34 cellular contexts compared by ENCODE assay signal in the genomic region with DNA sequence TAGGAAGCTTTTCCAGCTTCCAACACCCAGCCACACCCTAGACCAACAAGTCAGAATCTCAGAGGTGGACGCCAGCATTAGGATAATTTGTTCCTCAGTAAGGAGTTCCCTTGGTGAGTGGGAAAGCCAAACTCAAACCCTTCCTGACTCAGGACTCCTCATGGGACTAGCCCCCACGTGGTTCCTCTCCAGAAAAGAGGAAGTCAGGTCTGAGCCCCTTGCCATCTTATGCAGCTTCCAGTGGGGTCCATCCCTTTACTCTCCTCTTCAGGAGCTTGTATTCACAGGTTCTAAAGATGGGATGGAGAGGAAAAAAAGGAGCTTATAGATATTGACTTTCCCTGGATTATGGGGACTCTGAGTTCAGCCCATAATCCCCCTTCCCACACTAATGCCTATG. TPM values are rescaled to one million over a fixed set of nuclear protein-coding genes. Genes with fewer than 3 reads are reported as not detected.
"Had no signal": no experiment of that assay in that cellular context is flagged by ENCODE, and none has a peak within 500 bp of the region (broad histone marks: within the 10 kb centered on the region; RNA-seq: fewer than 3 reads in every experiment).

No MANE protein-coding gene starts in this region.

- H3K27ac Mint-ChIP-seq: activated B cell treated with CpG ODN at 0.5 μM for 24 hours; activated CD4-positive, alpha-beta T cell treated with anti-CD3 and anti-CD28 coated beads, Interleukin-2, amount 10 ng/mL, durations not matched to agents 24 days and 14 days; activated CD8-positive, alpha-beta memory T cell treated with anti-CD3 and anti-CD28 coated beads, Interleukin-2, amount 10 ng/mL, durations not matched to agents 7 days and 5 days; activated naive CD4-positive, alpha-beta T cell treated with anti-CD3 and anti-CD28 coated beads, Interleukin-2, amount 50 U/mL, for 72 hours; activated naive CD8-positive, alpha-beta T cell treated with anti-CD3 and anti-CD28 coated beads, Interleukin-2, amount 50 U/mL, for 24 hours; activated T-cell treated with anti-CD3 and anti-CD28 coated beads, Interleukin-2, amount 50 U/mL, for 24 hours; activated T-helper 1 cell treated with anti-CD3 and anti-CD28 coated beads, Interleukin-12 subunit alpha, Interleukin-12 subunit beta, Interleukin-2, Interleukin-4 antibody, amounts not matched to agents 30 ng/mL and 10 ng/mL and 1 ng/mL, durations not matched to agents 14 hours and 24 hours and 36 hours; brain; T-helper 1 cell treated with Interleukin-12 subunit alpha and Interleukin-12 subunit beta and Interleukin-4 antibody, amounts not matched to agents 30 μg/mL and 1 μg/mL, for 36 hours had no signal

- H3K4me1 ChIP-seq: Peyer's patch, SJSA1 had no signal

- H3K4me3 Mint-ChIP-seq: activated B cell treated with CpG ODN at 0.5 μM for 24 hours; activated CD4-positive, alpha-beta T cell treated with anti-CD3 and anti-CD28 coated beads, Interleukin-2, amount 10 ng/mL, durations not matched to agents 24 days and 14 days; activated CD8-positive, alpha-beta memory T cell treated with anti-CD3 and anti-CD28 coated beads, Interleukin-2, amount 10 ng/mL, durations not matched to agents 7 days and 5 days; activated naive CD8-positive, alpha-beta T cell treated with anti-CD3 and anti-CD28 coated beads, Interleukin-2, amount 50 U/mL, for 24 hours; activated T-cell treated with anti-CD3 and anti-CD28 coated beads, Interleukin-2, amount 50 U/mL, for 24 hours; activated T-helper 1 cell treated with anti-CD3 and anti-CD28 coated beads, Interleukin-12 subunit alpha, Interleukin-12 subunit beta, Interleukin-2, Interleukin-4 antibody, amounts not matched to agents 30 ng/mL and 10 ng/mL and 1 ng/mL, durations not matched to agents 14 hours and 24 hours and 36 hours; brain; central memory CD8-positive, alpha-beta T cell; T-helper 1 cell treated with Interleukin-12 subunit alpha and Interleukin-12 subunit beta and Interleukin-4 antibody, amounts not matched to agents 30 μg/mL and 1 μg/mL, for 36 hours had no signal

- H3K4me1 Mint-ChIP-seq: activated B cell treated with CpG ODN at 0.5 μM for 24 hours; activated CD4-positive, alpha-beta T cell treated with anti-CD3 and anti-CD28 coated beads, Interleukin-2, amount 10 ng/mL, durations not matched to agents 24 days and 14 days; activated CD8-positive, alpha-beta memory T cell treated with anti-CD3 and anti-CD28 coated beads, Interleukin-2, amount 10 ng/mL, durations not matched to agents 7 days and 5 days; activated naive CD8-positive, alpha-beta T cell treated with anti-CD3 and anti-CD28 coated beads, Interleukin-2, amount 50 U/mL, for 24 hours; brain; central memory CD8-positive, alpha-beta T cell had no signal

- H3K27ac ChIP-seq: Peyer's patch, RWPE1, SJSA1 had no signal

- DNase-seq: activated B cell treated with CpG ODN at 0.5 μM for 24 hours; activated CD4-positive, alpha-beta T cell treated with anti-CD3 and anti-CD28 coated beads for 1 hour; activated CD4-positive, alpha-beta T cell treated with anti-CD3 and anti-CD28 coated beads, Interleukin-2, amount 10 ng/mL, durations not matched to agents 24 days and 14 days; activated CD4-positive, alpha-beta T cell treated with anti-CD3 and anti-CD28 coated beads, Interleukin-2, amount 50 U/mL, for 48 hours; activated CD8-positive, alpha-beta memory T cell treated with anti-CD3 and anti-CD28 coated beads, Interleukin-2, amount 10 ng/mL, durations not matched to agents 7 days and 5 days; activated effector memory CD4-positive, alpha-beta T cell treated with anti-CD3 and anti-CD28 coated beads, Interleukin-2, amount 50 U/mL, for 16 hours; activated naive CD4-positive, alpha-beta T cell treated with Interleukin-2 at 50 U/mL for 16 hours; activated naive CD8-positive, alpha-beta T cell treated with anti-CD3 and anti-CD28 coated beads, Interleukin-2, amount 50 U/mL, for 24 hours; activated T-cell treated with anti-CD3 and anti-CD28 coated beads, Interleukin-2, amount 50 U/mL, for 24 hours; amniotic stem cell; cortex of kidney; MG63; NCI-H1048; NCI-H146; NCI-H187 treated with DMSO at 0.1 percent for 48 hours; NCI-H2081 treated with DMSO at 0.1 percent for 48 hours; NCI-H2171; NCI-H2227 treated with DMSO at 0.1 percent for 48 hours; NCI-H446 treated with DMSO at 0.1 percent for 48 hours; NCI-H526; NCI-H774; NK-92 treated with Interleukin-12 subunit alpha and Interleukin-12 subunit beta, amount 100 ng/mL, for 24 hours; Peyer's patch; SHP77 had no signal

- H3K36me3 ChIP-seq: MG63, Peyer's patch, SJSA1 had no signal

- H3K9me3 Mint-ChIP-seq: activated T-helper 1 cell treated with anti-CD3 and anti-CD28 coated beads, Interleukin-12 subunit alpha, Interleukin-12 subunit beta, Interleukin-2, Interleukin-4 antibody, amounts not matched to agents 30 ng/mL and 10 ng/mL and 1 ng/mL, durations not matched to agents 14 hours and 24 hours and 36 hours; central memory CD8-positive, alpha-beta T cell; T-helper 1 cell treated with Interleukin-12 subunit alpha and Interleukin-12 subunit beta and Interleukin-4 antibody, amounts not matched to agents 30 μg/mL and 1 μg/mL, for 36 hours had no signal

- H3K27me3 ChIP-seq: Peyer's patch had no signal

- ATAC-seq: activated CD8-positive, alpha-beta memory T cell treated with anti-CD3 and anti-CD28 coated beads, Interleukin-2, amount 10 ng/mL, durations not matched to agents 7 days and 5 days; activated naive CD4-positive, alpha-beta T cell treated with anti-CD3 and anti-CD28 coated beads, Interleukin-2, amount 50 U/mL, for 72 hours; activated naive CD8-positive, alpha-beta T cell treated with anti-CD3 and anti-CD28 coated beads, Interleukin-2, amount 50 U/mL, for 24 hours; SK-N-SH treated with all-trans-retinoic acid at 6 μM for 48 hours had no signal

- H3K4me3 ChIP-seq: MG63, Peyer's patch, SJSA1 had no signal

- FAIRE-seq: astrocyte, TTC549 had no signal

- H3K36me3 Mint-ChIP-seq: activated CD8-positive, alpha-beta memory T cell treated with anti-CD3 and anti-CD28 coated beads, Interleukin-2, amount 10 ng/mL, durations not matched to agents 7 days and 5 days; brain had no signal

- H3K9me3 ChIP-seq: MG63, Peyer's patch, SJSA1 had no signal

RNA-seq across cellular contexts. Expression of a gene that starts 14.8 kb away (rescaled TPM):
- total RNA-seq: activated B cell treated with CpG ODN at 0.5 μM for 24 hours; activated CD4-positive, alpha-beta T cell treated with anti-CD3 and anti-CD28 coated beads, Interleukin-2, amount 10 ng/mL, durations not matched to agents 24 days and 14 days; activated CD8-positive, alpha-beta memory T cell treated with anti-CD3 and anti-CD28 coated beads, Interleukin-2, amount 10 ng/mL, durations not matched to agents 7 days and 5 days; activated naive CD4-positive, alpha-beta T cell treated with anti-CD3 and anti-CD28 coated beads, Interleukin-2, amount 50 U/mL, for 72 hours; activated T-helper 1 cell treated with anti-CD3 and anti-CD28 coated beads, Interleukin-12 subunit alpha, Interleukin-12 subunit beta, Interleukin-2, Interleukin-4 antibody, amounts not matched to agents 30 ng/mL and 10 ng/mL and 1 ng/mL, durations not matched to agents 14 hours and 24 hours and 36 hours; astrocyte; Peyer's patch; SJSA1 had no signal
